10 cellular contexts compared by ENCODE assay signal in the genomic region with DNA sequence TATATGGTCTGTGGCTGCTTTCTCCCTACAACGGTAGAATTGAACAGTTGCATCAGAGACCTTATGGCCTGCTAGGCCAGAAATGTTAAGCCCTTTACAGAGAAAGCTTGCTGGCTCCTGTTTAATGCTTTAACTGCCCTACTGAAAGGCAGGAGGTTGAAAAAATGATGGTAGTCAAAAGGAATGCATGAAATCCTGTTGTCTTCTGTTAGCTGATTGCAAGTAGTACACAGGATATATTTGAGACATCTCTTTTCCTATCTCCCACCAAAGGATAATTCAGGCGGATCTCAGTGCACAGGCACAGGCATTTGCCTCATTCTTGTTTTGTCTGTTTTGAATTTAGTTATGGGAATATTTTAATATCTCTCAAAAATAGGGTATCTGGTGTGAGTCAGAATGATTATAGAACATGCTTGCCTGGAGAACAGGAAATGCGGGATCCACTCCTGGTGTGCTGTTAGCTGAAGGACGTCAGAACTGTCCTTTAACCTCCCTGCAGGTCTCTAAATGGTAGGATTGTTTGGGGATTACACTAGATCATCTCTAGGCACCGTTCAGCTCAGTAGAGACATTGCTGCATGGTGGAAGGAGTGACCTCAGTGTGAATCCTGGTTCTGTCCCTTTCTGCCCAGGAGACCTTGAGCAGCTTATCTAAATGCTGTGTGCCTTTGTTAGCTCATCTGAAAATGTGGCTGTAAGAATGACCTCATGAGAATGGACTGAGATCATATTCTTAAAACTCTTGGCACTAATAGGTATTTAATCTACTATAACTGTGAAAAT. TPM values are rescaled to one million over a fixed set of nuclear protein-coding genes. Genes with fewer than 3 reads are reported as not detected.
DNase-seq lines count a peak whose midpoint lies in the region; ATAC-seq and TF ChIP-seq lines count a peak whose summit lies in the region.
"Had no signal": no experiment of that assay in that cellular context is flagged by ENCODE, and none has a peak within 500 bp of the region (broad histone marks: within the 10 kb centered on the region; RNA-seq: fewer than 3 reads in every experiment).

No MANE protein-coding gene starts in this region.

- H3K4me3 ChIP-seq in GM23338, result no peak overlapping the region

- H2AFZ ChIP-seq in GM23338, result no peak overlapping the region

- peaks cover 29% of the 10 kb centered on the region for H3K4me1 ChIP-seq in GM23338 (ENCODE audit: insufficient read depth)

- peak; percentile 70 for ATAC-seq in GM23338
- ATAC-seq in GM18498 (IDR thresholded peaks at IDR 0.05; ENCODE audit: unreplicated experiment), result no peak

- peaks cover 28% of the 10 kb centered on the region for H3K4me1 Mint-ChIP-seq in GM23338

- H3K79me2 ChIP-seq in GM23338 (replicated peaks; ENCODE audit: insufficient read depth), result no peaks in the 10 kb centered on the region; the same call in 1 of the 2 replicates

- no peaks in the 10 kb centered on the region; the same call in 1 of the 2 replicates for H4K20me1 ChIP-seq in GM23338 (replicated peaks; ENCODE audit: insufficient read depth)

- no peak overlapping the region; the same call in 1 of the 2 replicates for H3K27ac ChIP-seq in GM23338 (ENCODE audit: low read depth)

- H3K36me3 ChIP-seq in GM23338 (ENCODE audit: insufficient read depth), result no peaks in the 10 kb centered on the region

- no peak overlapping the region for H3K27ac Mint-ChIP-seq in GM23338

- TF ChIP-seq CTCF in GM23338 (conservative IDR thresholded peaks at IDR 0.05; ENCODE audit: low read depth in 2 of 2), result no peak

- no peaks in the 10 kb centered on the region for H3F3A ChIP-seq in GM23338 (replicated peaks; ENCODE audit: low read depth)

- H3K27me3 ChIP-seq in GM23338 (ENCODE audit: insufficient read depth), result no peaks in the 10 kb centered on the region

- no peaks in the 10 kb centered on the region for H3K9me3 Mint-ChIP-seq in GM23338

- H3K9me2 ChIP-seq in GM23338 (ENCODE audit: insufficient read depth), result no peaks in the 10 kb centered on the region

- H3K36me3 Mint-ChIP-seq in GM23338 (ENCODE audit: low read depth), result no peaks in the 10 kb centered on the region

- peaks cover 7% of the 10 kb centered on the region for H3K27me3 Mint-ChIP-seq in GM23338 (ENCODE audit: insufficient read depth, low read depth, poor library complexity)

- 0 out of 2 replicates have a peak overlapping the region, but pooled peaks have one; percentile 7 for H3K4me2 ChIP-seq in GM23338

- no peak overlapping the region; the same call in 2 of the 3 replicates for H3K4me3 Mint-ChIP-seq in GM23338

- DNase-seq in GM23338 (ENCODE audit: low spot score) (peak; percentile 46), SW 1271 (lab: John Stamatoyannopoulos, UW) (peak; percentile 40 to 91), glomerular visceral epithelial cell (ENCODE audit: extremely low spot score) (peak; percentile 65), renal cortical epithelial cell (ENCODE audit: low read depth) (peak; percentile 64), DMS79 (lab: John Stamatoyannopoulos, UW) (no peak)
- no peak for DNase-seq in activated CD4-positive, CD25-positive, alpha-beta regulatory T cell treated with anti-CD3 and anti-CD28 coated beads, Interleukin-2, amount 50 U/mL, for 72 hours
- DNase-seq in activated CD4-positive, alpha-beta T cell treated with anti-CD3 and anti-CD28 coated beads for 1 hour, result no peak
- DNase-seq: cortex of kidney, NCI-H774 had no signal

TF ChIP-seq in GM23338, 12 proteins besides CTCF, POLR2A, EP300 and RAD21:
- TF ChIP-seq POLR2AphosphoS5 (IDR thresholded peaks at IDR 0.05; ENCODE audit: low read depth) (no peak), JUNB (IDR thresholded peaks at IDR 0.05; ENCODE audit: unreplicated experiment) (no peak), CREB1 (CRISPR knock-in tag; IDR thresholded peaks at IDR 0.05; ENCODE audit: low read depth) (no peak), EZH2phosphoT487 (IDR thresholded peaks at IDR 0.05; ENCODE audit: unreplicated experiment) (no peak), ETS1 (IDR thresholded peaks at IDR 0.05) (no peak), ZNF114 (CRISPR knock-in tag; IDR thresholded peaks at IDR 0.05) (no peak), EZH2 (IDR thresholded peaks at IDR 0.05; ENCODE audit: low read depth, unreplicated experiment) (no peak), ZNF331 (CRISPR knock-in tag; IDR thresholded peaks at IDR 0.05; ENCODE audit: low read depth) (no peak)

RNA-seq across cellular contexts. Expression of gene PACS1, which starts 49.5 kb away (rescaled TPM):
- total RNA-seq in GM23338 (2014; rRNA removed; shearing (Covaris generic)), result 23.7 and 37.5 TPM in 2 replicates
- 8.0 and 8.8 TPM in 2 replicates for polyA plus RNA-seq in GM23338 (2016; fragmentation: Nextera tagmentation; extraction: Ambion mirVana)
- total RNA-seq in renal cortical epithelial cell, result 19.4 and 61.2 TPM in 2 replicates

Comparison
In these comparisons a context has a peak if more than half of its experiments do, and no peak if none do; other contexts are left out.
1. DNase-seq: peak in GM23338 (single experiment), SW 1271 (2 of 2), glomerular visceral epithelial cell (single experiment) and renal cortical epithelial cell (single experiment); none in DMS79 (single experiment), activated CD4-positive, CD25-positive, alpha-beta regulatory T cell treated with anti-CD3 and anti-CD28 coated beads, Interleukin-2, amount 50 U/mL, for 72 hours (single experiment) and activated CD4-positive, alpha-beta T cell treated with anti-CD3 and anti-CD28 coated beads for 1 hour (single experiment).